8 cellular contexts compared by ENCODE assay signal in genomic region chr5:142323480-142324376, GRCh38. TPM values are rescaled to one million over a fixed set of nuclear protein-coding genes. Genes with fewer than 3 reads are reported as not detected.
DNase-seq lines count a peak whose midpoint lies in the region; ATAC-seq, FAIRE-seq and TF ChIP-seq lines count a peak whose summit lies in the region.

No MANE protein-coding gene starts in this region.

- no peak for TF ChIP-seq POLR2A in GM12891 (IDR thresholded peaks at IDR 0.05; ENCODE audit: low read depth, low read length)

- peaks cover 22% of the 10 kb centered on the region for H3K27me3 ChIP-seq in effector memory CD4-positive, alpha-beta T cell (replicated peaks; ENCODE audit: control insufficient read depth, insufficient read depth, low read length, poor library complexity, severe bottlenecking)
- H3K27me3 ChIP-seq in mucosa of rectum (ENCODE audit: control insufficient read depth in 2 of 2, insufficient read depth in 2 of 2, low read length in 2 of 2) = peaks cover 0 to 3% of the 10 kb centered on the region in 2 donors

- H3K27ac ChIP-seq in effector memory CD4-positive, alpha-beta T cell (ENCODE audit: insufficient read depth, low read length, poor library complexity, severe bottlenecking) = no peak overlapping the region
- peak overlapping the region; percentile 92 to 94 for H3K27ac ChIP-seq in mucosa of rectum (ENCODE audit: low read depth in 2 of 2, low read length in 2 of 2)

- no peaks in the 10 kb centered on the region for H3K9me3 ChIP-seq in effector memory CD4-positive, alpha-beta T cell (ENCODE audit: control insufficient read depth, low read length)
- no peaks in the 10 kb centered on the region for H3K9me3 ChIP-seq in mucosa of rectum (ENCODE audit: control insufficient read depth in 2 of 2, low read length in 2 of 2)

- DNase-seq in GM12891 (ENCODE audit: insufficient read length, low spot score) = no peak
- DNase-seq in RPMI7951 (ENCODE audit: low read depth) = peak; percentile 52
- no peak for DNase-seq in effector memory CD4-positive, alpha-beta T cell
- no peak for DNase-seq in DMS79 treated with DMSO at 0.1 percent for 48 hours (lab: John Stamatoyannopoulos, UW)
- no peak for DNase-seq in NCI-H345 treated with DMSO at 0.1 percent for 48 hours (lab: John Stamatoyannopoulos, UW; ENCODE audit: unreplicated experiment)

- peaks cover 24% of the 10 kb centered on the region for H3K4me1 ChIP-seq in effector memory CD4-positive, alpha-beta T cell (ENCODE audit: control insufficient read depth, insufficient read depth, low read length, poor library complexity, severe bottlenecking)
- H3K4me1 ChIP-seq in mucosa of rectum (ENCODE audit: control insufficient read depth in 2 of 2, insufficient read depth in 2 of 2, low read length in 2 of 2) = peaks cover 45 to 55% of the 10 kb centered on the region in 2 donors

- peak overlapping the region; percentile 66 for H3K4me3 ChIP-seq in effector memory CD4-positive, alpha-beta T cell (ENCODE audit: insufficient read depth, low read depth, low read length, poor library complexity, severe bottlenecking)
- peak overlapping the region; percentile 84 to 85 for H3K4me3 ChIP-seq in mucosa of rectum (ENCODE audit: low read length in 2 of 2)

- ATAC-seq in HG02938 (IDR thresholded peaks at IDR 0.05; ENCODE audit: unreplicated experiment) = no peak
- no peak for ATAC-seq in GM19463 (IDR thresholded peaks at IDR 0.05; ENCODE audit: unreplicated experiment)

- peak overlapping the region; percentile 85 to 91 for H3K9ac ChIP-seq in mucosa of rectum (ENCODE audit: low read depth in 1 of 2, low read length in 2 of 2)

- no peaks in the 10 kb centered on the region for H3K36me3 ChIP-seq in effector memory CD4-positive, alpha-beta T cell (ENCODE audit: control insufficient read depth, insufficient read depth, low read length)
- H3K36me3 ChIP-seq in mucosa of rectum (ENCODE audit: control insufficient read depth in 2 of 2, insufficient read depth in 2 of 2, low read length in 2 of 2) = no peaks in the 10 kb centered on the region

- peak; percentile 48 for FAIRE-seq in GM12891 (lab: Jason Lieb, UNC)

TF ChIP-seq in GM12891, 5 proteins besides CTCF, POLR2A, EP300 and RAD21:
- TF ChIP-seq PAX5 (IDR thresholded peaks at IDR 0.05; ENCODE audit: insufficient read depth, low read length, severe bottlenecking) (no peak), SPI1 (IDR thresholded peaks at IDR 0.05; ENCODE audit: low read depth, low read length) (no peak), POLR2AphosphoS5 (IDR thresholded peaks at IDR 0.05; ENCODE audit: low read depth, low read length) (no peak), TAF1 (IDR thresholded peaks at IDR 0.05; ENCODE audit: low read depth, low read length) (no peak), POU2F2 (IDR thresholded peaks at IDR 0.05; ENCODE audit: low read depth, low read length) (no peak)

RNA-seq across cellular contexts. Expression of gene SPRY4, which starts 1.1 kb away (rescaled TPM):
- polyA plus RNA-seq in GM12891 (2012; ENCODE audit: low read depth, missing spikeins) = 1.5 TPM
- 23.7 TPM in 2 replicates for total RNA-seq in RPMI7951 (2014; rRNA removed; shearing (Covaris generic))
